8 cellular contexts compared by ENCODE assay signal in the genomic region with DNA sequence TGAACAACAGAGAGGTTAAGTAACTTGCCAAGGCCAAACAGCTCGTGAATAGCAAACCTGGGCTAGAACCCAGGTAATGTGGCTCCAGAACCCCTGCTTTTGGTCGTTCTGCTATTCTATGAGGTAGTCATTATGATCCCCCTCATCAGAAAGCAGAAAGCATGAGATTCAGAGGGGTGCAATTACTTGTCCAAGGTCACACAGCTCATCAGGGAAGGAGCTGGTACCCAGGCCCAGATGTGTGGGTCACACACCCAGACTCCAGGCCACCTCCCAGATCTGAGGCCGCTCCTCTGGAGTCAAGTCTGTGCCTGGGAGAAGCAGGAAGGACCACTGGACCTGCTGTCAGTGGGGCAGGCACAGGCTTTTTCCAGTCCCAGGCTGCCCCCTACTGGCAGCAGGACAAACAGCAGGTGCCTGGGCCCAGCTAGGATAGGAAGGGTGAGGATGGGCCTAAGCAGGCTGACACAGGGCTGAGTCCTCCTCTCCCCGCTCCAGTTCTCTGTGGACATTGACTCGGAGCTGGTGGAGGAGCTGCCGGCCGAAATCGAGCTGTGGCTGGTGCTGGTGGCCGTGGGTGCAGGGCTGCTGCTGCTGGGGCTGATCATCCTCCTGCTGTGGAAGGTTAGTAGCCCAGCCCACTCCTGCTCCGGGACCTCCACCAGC. TPM values are rescaled to one million over a fixed set of nuclear protein-coding genes. Genes with fewer than 3 reads are reported as not detected.
A peak's percentile ranks its signal among the peaks of the same experiment; 100 is the strongest.
DNase-seq lines count a peak whose midpoint lies in the region; ATAC-seq, FAIRE-seq and TF ChIP-seq lines count a peak whose summit lies in the region.

No MANE protein-coding gene starts in this region.

- DNase-seq in COLO668 (lab: John Stamatoyannopoulos, UW; ENCODE audit: unreplicated experiment) (peak; percentile 48), H7 (peak; percentile 94), NCI-H2196 treated with DMSO at 0.1 percent for 48 hours (lab: John Stamatoyannopoulos, UW; ENCODE audit: unreplicated experiment) (peak; percentile 52), bronchial epithelial cell (ENCODE audit: low read depth) (peak; percentile 53), left lobe of liver (ENCODE audit: low spot score) (no peak)
- DNase-seq in activated CD4-positive, CD25-positive, alpha-beta regulatory T cell (lab: John Stamatoyannopoulos, UW), result peak; percentile 52 to 67 (median 54)
- peak; percentile 56 to 66 (median 63) for DNase-seq in stimulated activated CD4-positive, alpha-beta T cell treated with anti-CD3 and anti-CD28 coated beads, TNF-alpha, amount 100 ng/mL, for 48 hours (ENCODE audit: low read depth in 3 of 3)

- H3K4me3 ChIP-seq in H7 (ENCODE audit: insufficient read depth, low read depth, low read length), result no peak overlapping the region
- H3K4me3 ChIP-seq in bronchial epithelial cell (ENCODE audit: low read depth, low read length), result no peak overlapping the region

- ATAC-seq in left lobe of liver (peak; percentile 96), HG03097 (IDR thresholded peaks at IDR 0.05; ENCODE audit: low FRiP score, unreplicated experiment) (no peak)

- H3K27me3 ChIP-seq in H7 (ENCODE audit: control insufficient read depth, insufficient read depth, low read length), result no peaks in the 10 kb centered on the region
- H3K27me3 ChIP-seq in bronchial epithelial cell (ENCODE audit: control insufficient read depth, insufficient read depth, low read length), result no peaks in the 10 kb centered on the region

- FAIRE-seq in bronchial epithelial cell (lab: Jason Lieb, UNC), result no peak

- no peaks in the 10 kb centered on the region; the same call in 1 of the 2 replicates for H3K36me3 ChIP-seq in H7 (replicated peaks; ENCODE audit: control insufficient read depth, insufficient read depth, low read length)
- H3K36me3 ChIP-seq in bronchial epithelial cell (ENCODE audit: control insufficient read depth, insufficient read depth, low read length), result peaks cover 19% of the 10 kb centered on the region

- peak; percentile 95 for TF ChIP-seq CTCF in bronchial epithelial cell (IDR thresholded peaks at IDR 0.05; ENCODE audit: insufficient read depth, low read length, severe bottlenecking)

RNA-seq across cellular contexts. Expression of a gene that starts 7.8 kb away (rescaled TPM):
- 13.5 and 14.2 TPM in 2 replicates for total RNA-seq in H7 (2014; rRNA removed; shearing (Covaris generic))
- total RNA-seq in bronchial epithelial cell, result 0.79 and 3.5 TPM in 2 replicates
- 52.0 TPM for total RNA-seq in left lobe of liver

RNA-seq across cellular contexts. Expression of a gene that starts 31.5 kb away (rescaled TPM):
- 20.0 and 24.0 TPM in 2 replicates for total RNA-seq in H7 (2014; rRNA removed; shearing (Covaris generic))
- 413 and 633 TPM in 2 replicates for total RNA-seq in bronchial epithelial cell
- 2.7 TPM for total RNA-seq in left lobe of liver

RNA-seq across cellular contexts. Expression of a gene that starts 42.6 kb away (rescaled TPM):
- total RNA-seq in H7 (2014; rRNA removed; shearing (Covaris generic)), result 7.8 and 8.2 TPM in 2 replicates
- total RNA-seq in bronchial epithelial cell, result under 0.01 and 0.26 TPM in 2 replicates
- 1.9 TPM for total RNA-seq in left lobe of liver

Comparison
In these comparisons a context has a peak if more than half of its experiments do, and no peak if none do; other contexts are left out.
1. RNA of a gene that starts 31.5 kb away (total RNA-seq): 413 to 633 TPM in bronchial epithelial cell; 20.0 to 24.0 TPM in H7 and 2.7 TPM in left lobe of liver (single experiment); every median in the first group is over 10 times any median in the second.